14 cellular contexts compared by ENCODE assay signal in genomic region chr11:85132839-85133238, GRCh38.
DNase-seq lines count a peak whose midpoint lies in the region; ATAC-seq and TF ChIP-seq lines count a peak whose summit lies in the region.
"Had no signal": no experiment of that assay in that cellular context is flagged by ENCODE, and none has a peak within 500 bp of the region (broad histone marks: within the 10 kb centered on the region; RNA-seq: fewer than 3 reads in every experiment).

No MANE protein-coding gene starts in this region.

- no peaks in the 10 kb centered on the region for H3K9me3 ChIP-seq in GM23248 (ENCODE audit: low read depth)
- H3K9me3 ChIP-seq in WERI-Rb-1 (ENCODE audit: severe bottlenecking): no peaks in the 10 kb centered on the region
- H3K9me3 ChIP-seq: adrenal gland, BLaER1, MG63 had no signal

- H3K4me1 ChIP-seq in GM23248 (ENCODE audit: insufficient read depth): no peaks in the 10 kb centered on the region
- H3K4me1 ChIP-seq: adrenal gland, BLaER1 had no signal

- in situ Hi-C loops in GM23248 (cut with MboI): no loop called here

- H3F3A ChIP-seq in GM23248 (ENCODE audit: insufficient read depth): no peaks in the 10 kb centered on the region

- no peak overlapping the region for H3K9ac ChIP-seq in GM23248
- H3K9ac ChIP-seq: BLaER1 had no signal

- no peaks in the 10 kb centered on the region for H3K79me2 ChIP-seq in GM23248 (ENCODE audit: insufficient read depth)

- H3K36me3 ChIP-seq in GM23248 (ENCODE audit: low read depth) (no peaks in the 10 kb centered on the region), WERI-Rb-1 (no peaks in the 10 kb centered on the region)
- H3K36me3 ChIP-seq: adrenal gland, BLaER1, MG63 had no signal

- ATAC-seq in GM21576 (IDR thresholded peaks at IDR 0.05; ENCODE audit: unreplicated experiment) (no peak), HG03354 (IDR thresholded peaks at IDR 0.05; ENCODE audit: poor library complexity, severe bottlenecking, unreplicated experiment) (no peak), GM18498 (IDR thresholded peaks at IDR 0.05; ENCODE audit: unreplicated experiment) (no peak)
- ATAC-seq: naive thymus-derived CD4-positive, alpha-beta T cell had no signal

- H3K4me3 ChIP-seq in GM23248 (peak overlapping the region; percentile 22; the same call in 1 of the 2 replicates), WERI-Rb-1 (ENCODE audit: low read depth, low read length) (peak overlapping the region; percentile 24; the same call in 1 of the 2 replicates)
- H3K4me3 ChIP-seq: adrenal gland, BLaER1, MG63 had no signal

- H3K27me3 ChIP-seq in GM23248 (replicated peaks; ENCODE audit: insufficient read depth) (0 out of 2 replicates have a peak, but pooled peaks cover 5% of the 10 kb centered on the region), WERI-Rb-1 (ENCODE audit: insufficient read depth, low read depth, severe bottlenecking) (no peaks in the 10 kb centered on the region)
- H3K27me3 ChIP-seq: adrenal gland, BLaER1, MG63 had no signal

- H2AFZ ChIP-seq in GM23248: peak overlapping the region; percentile 62

- H3K9me2 ChIP-seq in GM23248 (ENCODE audit: insufficient read depth): no peaks in the 10 kb centered on the region

- intact Hi-C loops in head of caudate nucleus (cut with DNase I): no loop called here
- intact Hi-C loops in posterior cingulate gyrus (cut with DNase I): no loop called here

- H3K27ac ChIP-seq in GM23248: no peak overlapping the region
- H3K27ac ChIP-seq in WERI-Rb-1: no peak overlapping the region
- H3K27ac ChIP-seq: adrenal gland, BLaER1, HL-60 had no signal

- no peak overlapping the region for H3K4me2 ChIP-seq in GM23248 (ENCODE audit: unreplicated experiment)
- H3K4me2 ChIP-seq: BLaER1 had no signal

- TF ChIP-seq CTCF in WERI-Rb-1 (IDR thresholded peaks at IDR 0.05; ENCODE audit: low read depth, low read length): no peak

- WGBS in GM23248 (ENCODE audit: low coverage in 1 of 2, low lambda C conversion rate in 2 of 2, missing lambda C conversion rate in 2 of 2), 2 experiments: 16 to 17% methylated on average over 9 of the region's 9 CpGs

- H4K20me1 ChIP-seq in GM23248 (ENCODE audit: insufficient read depth): no peaks in the 10 kb centered on the region
- H4K20me1 ChIP-seq: BLaER1 had no signal

- DNase-seq in GM23248 (peak; percentile 21), WERI-Rb-1 (peak; percentile 21), head of caudate nucleus (peak; percentile 2 to 63 (median 33)), posterior cingulate gyrus (peak; percentile 11 to 80 (median 35))
- DNase-seq in activated T-cell treated with anti-CD3 and anti-CD28 coated beads, Interleukin-2, amount 50 U/mL, for 1 hour: no peak
- DNase-seq: MG63; naive thymus-derived CD4-positive, alpha-beta T cell; SHP77 had no signal
